30 cellular contexts compared by ENCODE assay signal in the genomic region with DNA sequence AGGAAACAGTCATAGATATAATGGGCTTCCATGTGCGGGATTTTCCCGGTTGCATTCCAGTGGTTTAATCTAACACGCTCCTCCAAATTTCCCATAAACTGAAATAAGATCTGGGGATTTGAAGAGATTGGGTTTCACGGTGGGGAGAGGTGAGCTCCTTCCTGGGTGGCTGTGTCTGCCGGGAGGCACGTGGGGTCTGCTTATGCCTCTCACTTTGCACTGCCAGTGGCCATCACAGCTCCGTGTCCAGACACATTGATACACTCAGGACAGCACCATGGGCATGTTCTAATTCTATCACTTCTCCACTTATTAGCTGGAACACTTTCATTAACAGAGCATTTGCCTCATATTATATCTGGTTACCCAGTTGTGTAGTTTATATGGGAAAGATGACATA.
A peak's percentile ranks its signal among the peaks of the same experiment; 100 is the strongest.
DNase-seq lines count a peak whose midpoint lies in the region; ATAC-seq and TF ChIP-seq lines count a peak whose summit lies in the region.
"Had no signal": no experiment of that assay in that cellular context is flagged by ENCODE, and none has a peak within 500 bp of the region (broad histone marks: within the 10 kb centered on the region; RNA-seq: fewer than 3 reads in every experiment).

No MANE protein-coding gene starts in this region.

- no peak for TF ChIP-seq POLR2A in spleen (IDR thresholded peaks at IDR 0.05)

- intact Hi-C loops in spleen (cut with DNase I; ENCODE audit: low total_unique reads) = no loop called here

- no peaks in the 10 kb centered on the region for H3K9me3 ChIP-seq in HEK293 (ENCODE audit: control insufficient read depth, insufficient read depth, low read depth, low read length)
- no peaks in the 10 kb centered on the region for H3K9me3 ChIP-seq in WERI-Rb-1 (ENCODE audit: severe bottlenecking)
- no peaks in the 10 kb centered on the region for H3K9me3 ChIP-seq in spleen
- H3K9me3 ChIP-seq: A549; BLaER1 treated with 17β-estradiol and CSF1 and Interleukin-3, amounts not matched to agents 10 nM and 100 nM; SJCRH30 had no signal

- TF ChIP-seq CTCF in HEK293 (tag by site-specific recombination; IDR thresholded peaks at IDR 0.05) (no peak), WERI-Rb-1 (IDR thresholded peaks at IDR 0.05; ENCODE audit: low read depth, low read length) (no peak), spleen (IDR thresholded peaks at IDR 0.05 in 8 of 11, conservative IDR thresholded peaks at IDR 0.05 in 3 of 11) (no peak), omental fat pad (IDR thresholded peaks at IDR 0.05) (no peak)

- CTCF ChIA-PET in HEK293 (lab: Yijun Ruan, JAX) = no interaction called here

- no peak overlapping the region for H3K4me3 ChIP-seq in HEK293 (ENCODE audit: low read depth, low read length)
- H3K4me3 ChIP-seq in WERI-Rb-1 (ENCODE audit: low read depth, low read length) = no peak overlapping the region
- no peak overlapping the region for H3K4me3 ChIP-seq in spleen
- H3K4me3 ChIP-seq: A549; BLaER1 treated with 17β-estradiol and CSF1 and Interleukin-3, amounts not matched to agents 10 nM and 100 nM; GM12878; SJCRH30 had no signal

- ATAC-seq in HG03354 (IDR thresholded peaks at IDR 0.05; ENCODE audit: poor library complexity, severe bottlenecking, unreplicated experiment) (no peak), omental fat pad (ENCODE audit: low FRiP score) (no peak)
- ATAC-seq: A549, GM12878, HepG2, SK-N-SH treated with all-trans-retinoic acid at 6 μM for 48 hours had no signal

- DNase-seq in WERI-Rb-1 (peak; percentile 1), islet precursor cell (peak; percentile 13), spleen (peak; percentile 8), globus pallidus (ENCODE audit: low spot score) (no peak), NCI-H2029 (lab: John Stamatoyannopoulos, UW) (no peak), omental fat pad (ENCODE audit: low spot score) (no peak)
- DNase-seq: AML-193; CD4-positive, alpha-beta T cell; COR-L47; EL; GDM1; GOT3; HCEC 1CT; Karpas-422; MV-4-11; NCI-H1105; NCI-H1436 treated with DMSO at 0.1 percent for 48 hours; NCI-H187 treated with DMSO at 0.1 percent for 48 hours; NCI-H2107; NCI-H446; NCI-H524 treated with DMSO at 0.1 percent for 48 hours; NCI-H774; SJCRH30 had no signal

- POLR2A ChIA-PET in HEK293 (lab: Yijun Ruan, JAX) = no interaction called here

- H3K36me3 ChIP-seq in HEK293 (ENCODE audit: control insufficient read depth in 2 of 2, insufficient read depth in 1 of 2, low read length in 2 of 2) (no peaks in the 10 kb centered on the region), WERI-Rb-1 (no peaks in the 10 kb centered on the region), spleen (no peaks in the 10 kb centered on the region)
- H3K36me3 ChIP-seq: BLaER1 treated with 17β-estradiol and CSF1 and Interleukin-3, amounts not matched to agents 10 nM and 100 nM; SJCRH30 had no signal

- H3K4me1 ChIP-seq in HEK293 (ENCODE audit: control insufficient read depth, insufficient read depth, low read length) (peaks cover 3% of the 10 kb centered on the region; the same call in 1 of the 2 replicates), spleen (no peaks in the 10 kb centered on the region)
- H3K4me1 ChIP-seq: A549; BLaER1 treated with 17β-estradiol and CSF1 and Interleukin-3, amounts not matched to agents 10 nM and 100 nM had no signal

- whole genome bisulfite sequencing in spleen, 5 donors = 70 to 78% (median 76%) methylated on average over 7 of the region's 7 CpGs

- H3K27me3 ChIP-seq in WERI-Rb-1 (ENCODE audit: insufficient read depth, low read depth, severe bottlenecking) = peaks cover 98% of the 10 kb centered on the region
- peaks cover 0 to 40% (median 0%) of the 10 kb centered on the region in 7 donors for H3K27me3 ChIP-seq in spleen (replicated peaks in 1 of 7)
- H3K27me3 ChIP-seq: SJCRH30 had no signal

- H3K27ac ChIP-seq in HEK293 (ENCODE audit: extremely low read depth, low read depth, low read length) (no peak overlapping the region), WERI-Rb-1 (no peak overlapping the region), spleen (no peak overlapping the region)
- H3K27ac ChIP-seq: A549; BLaER1 treated with 17β-estradiol and CSF1 and Interleukin-3, amounts not matched to agents 10 nM and 100 nM; SJCRH30 had no signal

TF ChIP-seq in HEK293, 187 proteins besides CTCF, POLR2A, EP300 and RAD21:
- TF ChIP-seq ZNF223 (tag by site-specific recombination; IDR thresholded peaks at IDR 0.05) (no peak), OSR2 (tag by site-specific recombination; IDR thresholded peaks at IDR 0.05) (0 out of 2 replicates have a peak, but pooled peaks have one; percentile 13), ZNF391 (tag by site-specific recombination; IDR thresholded peaks at IDR 0.05; ENCODE audit: borderline replicate concordance, low read depth) (no peak), KLF16 (tag by site-specific recombination; IDR thresholded peaks at IDR 0.05) (no peak), ZNF768 (tag by site-specific recombination; IDR thresholded peaks at IDR 0.05) (no peak), SP3 (tag by site-specific recombination; IDR thresholded peaks at IDR 0.05) (no peak), ZNF239 (tag by site-specific recombination; IDR thresholded peaks at IDR 0.05) (no peak), GLIS1 (tag by site-specific recombination; IDR thresholded peaks at IDR 0.05) (peak; percentile 51; the same call in 1 of the 2 replicates), ZFP69B (tag by site-specific recombination; IDR thresholded peaks at IDR 0.05) (no peak), KLF7 (tag by site-specific recombination; IDR thresholded peaks at IDR 0.05; ENCODE audit: borderline replicate concordance) (no peak)

Comparison
In these comparisons a context has a peak if more than half of its experiments do, and no peak if none do; other contexts are left out.
1. DNase-seq: peak in WERI-Rb-1 (single experiment), islet precursor cell (single experiment) and spleen (single experiment); none in globus pallidus (single experiment), NCI-H2029 (single experiment) and omental fat pad (single experiment).